Comparison of ENCODE assay signal across 8 cellular contexts in genomic region chr1:33007190-33008050, GRCh38. TPM values are rescaled to one million over a fixed set of nuclear protein-coding genes. Genes with fewer than 3 reads are reported as not detected.
DNase-seq lines count a peak whose midpoint lies in the region; ATAC-seq and TF ChIP-seq lines count a peak whose summit lies in the region.

No MANE protein-coding gene starts in this region.

- H3K27me3 ChIP-seq in Panc1 (ENCODE audit: control insufficient read depth, insufficient read depth, low read length) = no peaks in the 10 kb centered on the region
- H3K27me3 ChIP-seq in naive thymus-derived CD4-positive, alpha-beta T cell (ENCODE audit: control insufficient read depth in 2 of 2, insufficient read depth in 2 of 2, low read length in 2 of 2) = no peaks in the 10 kb centered on the region

- H3K27ac Mint-ChIP-seq in endothelial cell (ENCODE audit: unreplicated experiment) = no peak overlapping the region
- peak overlapping the region in 1 of 9 donors; percentile 9 for H3K27ac Mint-ChIP-seq in naive thymus-derived CD4-positive, alpha-beta T cell

- H3K36me3 Mint-ChIP-seq in endothelial cell (ENCODE audit: low read depth, unreplicated experiment) = peaks cover 14% of the 10 kb centered on the region
- H3K36me3 Mint-ChIP-seq in naive thymus-derived CD4-positive, alpha-beta T cell = peaks cover 17 to 38% (median 25%) of the 10 kb centered on the region in 5 donors

- in situ Hi-C loops in GM13976 (cut with MboI; ENCODE audit: low sequenced_read_pairs, unreplicated experiment) (loop anchor here (10.0 kb wide), 1 partner anchor 73 kb away; no protein-coding TSS in a partner anchor), Panc1 (cut with HindIII; ENCODE audit: low pct_unique_long_range_greater_than_20kb, low sequenced_read_pairs) (no loop called here)

- POLR2A ChIA-PET in Panc1 (lab: Charles Lee) = interaction anchor here (0.6 kb wide), 1 partner anchor 80 kb away, joined by 3 read pairs; no protein-coding TSS in a partner anchor
- POLR2A ChIA-PET in naive thymus-derived CD4-positive, alpha-beta T cell (lab: Charles Lee) = interaction anchor here (1.0 kb wide), 1 partner anchor 43 kb away, joined by 4 read pairs; the partner anchor contains the start of gene RNF19B

- ATAC-seq in Panc1 = peak; percentile 87
- ATAC-seq in naive thymus-derived CD4-positive, alpha-beta T cell = peak; percentile 83
- no peak for ATAC-seq in GM21367 (IDR thresholded peaks at IDR 0.05; ENCODE audit: unreplicated experiment)

- intact Hi-C loops in Panc1 (cut with micrococcal nuclease; ENCODE audit: unreplicated experiment) = loop anchor here (5.0 kb wide), 1 partner anchor 75 kb away; no protein-coding TSS in a partner anchor
- intact Hi-C loops in naive thymus-derived CD4-positive, alpha-beta T cell (cut with micrococcal nuclease) = loop anchor here (1.0 to 2.0 kb wide), 2 partner anchors 45 to 74 kb away; no protein-coding TSS in a partner anchor

- H3K9me3 ChIP-seq in Panc1 (ENCODE audit: control insufficient read depth, insufficient read depth, low read depth, low read length) = no peaks in the 10 kb centered on the region
- H3K9me3 ChIP-seq in naive thymus-derived CD4-positive, alpha-beta T cell (ENCODE audit: control insufficient read depth in 2 of 3, low read length in 3 of 3) = no peaks in the 10 kb centered on the region

- H3K9me3 Mint-ChIP-seq in endothelial cell (ENCODE audit: unreplicated experiment) = no peaks in the 10 kb centered on the region
- H3K9me3 Mint-ChIP-seq in naive thymus-derived CD4-positive, alpha-beta T cell = no peaks in the 10 kb centered on the region

- peaks cover 13% of the 10 kb centered on the region for H3K4me1 Mint-ChIP-seq in endothelial cell (ENCODE audit: unreplicated experiment)
- H3K4me1 Mint-ChIP-seq in naive thymus-derived CD4-positive, alpha-beta T cell = peaks cover 0 to 40% (median 3%) of the 10 kb centered on the region in 7 donors

- no peak overlapping the region for H3K27ac ChIP-seq in Panc1 (ENCODE audit: low read length)
- H3K27ac ChIP-seq in naive thymus-derived CD4-positive, alpha-beta T cell (ENCODE audit: low read depth, low read length) = no peak overlapping the region

- TF ChIP-seq CTCF in GM13976 (IDR thresholded peaks at IDR 0.05; ENCODE audit: borderline replicate concordance, control extremely low read depth, extremely low read depth, insufficient read depth, missing control alignments) (peak; percentile 6), Panc1 (IDR thresholded peaks at IDR 0.05) (peak; percentile 52), endothelial cell (IDR thresholded peaks at IDR 0.05; ENCODE audit: unreplicated experiment) (no peak)

- peaks cover 3% of the 10 kb centered on the region for H3K4me1 ChIP-seq in Panc1 (ENCODE audit: control insufficient read depth, insufficient read depth, low read length)
- H3K4me1 ChIP-seq in naive thymus-derived CD4-positive, alpha-beta T cell (ENCODE audit: control insufficient read depth in 2 of 2, insufficient read depth in 2 of 2, low read length in 2 of 2) = no peaks in the 10 kb centered on the region

- CTCF ChIA-PET in Panc1 (lab: Charles Lee) = interaction anchor here (0.5 to 1.2 kb wide), 5 partner anchors 9 to 131 kb away, joined by 3 to 7 read pairs (median 4); no protein-coding TSS in a partner anchor
- CTCF ChIA-PET in naive thymus-derived CD4-positive, alpha-beta T cell (lab: Charles Lee) = interaction anchor here (0.5 to 4.2 kb wide), 7 partner anchors 9 to 131 kb away, joined by 3 to 46 read pairs (median 3); no protein-coding TSS in a partner anchor

- peaks cover 16% of the 10 kb centered on the region for H3K36me3 ChIP-seq in Panc1 (ENCODE audit: control insufficient read depth, insufficient read depth, low read length)
- peaks cover 0 to 48% (median 20%) of the 10 kb centered on the region in 3 experiments for H3K36me3 ChIP-seq in naive thymus-derived CD4-positive, alpha-beta T cell (ENCODE audit: control insufficient read depth in 2 of 3, insufficient read depth in 3 of 3, low read length in 3 of 3)

- no TSS peak for BruUV-seq in Panc1 (replicated peaks; lab: Mats Ljungman, UMichigan)

- H3K27me3 Mint-ChIP-seq in endothelial cell (ENCODE audit: unreplicated experiment) = peaks cover 4% of the 10 kb centered on the region
- no peaks in the 10 kb centered on the region for H3K27me3 Mint-ChIP-seq in naive thymus-derived CD4-positive, alpha-beta T cell

- H3K4me3 ChIP-seq in Panc1 (ENCODE audit: low read depth in 2 of 2, low read length in 2 of 2) = no peak overlapping the region
- no peak overlapping the region for H3K4me3 ChIP-seq in naive thymus-derived CD4-positive, alpha-beta T cell (ENCODE audit: low read length)

- H3K4me3 Mint-ChIP-seq in endothelial cell (ENCODE audit: unreplicated experiment) = no peak overlapping the region
- H3K4me3 Mint-ChIP-seq in naive thymus-derived CD4-positive, alpha-beta T cell = no peak overlapping the region

- peak; percentile 75 for DNase-seq in Ammon's horn (ENCODE audit: low spot score)
- DNase-seq in GM13976 (ENCODE audit: low spot score) = no peak
- DNase-seq in Panc1 (ENCODE audit: low read depth, low spot score) = peak; percentile 67
- DNase-seq in endothelial cell (ENCODE audit: low spot score) = peak; percentile 18
- DNase-seq in naive thymus-derived CD4-positive, alpha-beta T cell = peak in 2 of 9 donors; percentile 10 to 19
- DNase-seq in OCI-M1 (lab: John Stamatoyannopoulos, UW) = no peak
- no peak for DNase-seq in GM19238 (ENCODE audit: insufficient read length, low spot score)

RNA-seq across cellular contexts. Expression of gene AK2, which starts 29.3 kb away (rescaled TPM):
- total RNA-seq in Panc1 (2021; ENCODE audit: unreplicated experiment) (213 TPM), endothelial cell (ENCODE audit: unreplicated experiment) (74.6 TPM)
- 184 TPM for polyA plus RNA-seq in Panc1 (2012; ENCODE audit: insufficient read length)
- 100 to 1,000 TPM in 1 of 5 experiments, 10 to 100 TPM in 4; 53.8 to 219 (median 90.2) TPM for total RNA-seq in naive thymus-derived CD4-positive, alpha-beta T cell
- 100 to 1,000 TPM; 113 to 134 TPM for polyA plus RNA-seq in naive thymus-derived CD4-positive, alpha-beta T cell

RNA-seq across cellular contexts. Expression of gene RNF19B, which starts 42.8 kb away (rescaled TPM):
- total RNA-seq in Panc1 (2021; ENCODE audit: unreplicated experiment) = 29.1 TPM
- polyA plus RNA-seq in Panc1 (2012; ENCODE audit: insufficient read length) = 20.4 TPM
- total RNA-seq in endothelial cell (ENCODE audit: unreplicated experiment) = 18.8 TPM
- total RNA-seq in naive thymus-derived CD4-positive, alpha-beta T cell = 10 to 100 TPM; 17.1 to 58.1 (median 39.2) TPM
- 1 to 10 TPM in 1 of 2 donors, under 1 TPM in 1; 0.58 to 2.2 TPM for polyA plus RNA-seq in naive thymus-derived CD4-positive, alpha-beta T cell

Comparison
In these comparisons a context has a peak if more than half of its experiments do, and no peak if none do; other contexts are left out.
1. DNase-seq: peak in Ammon's horn (single experiment), Panc1 (single experiment) and endothelial cell (single experiment); none in GM13976 (single experiment), OCI-M1 (single experiment) and GM19238 (single experiment).